32 cellular contexts compared by ENCODE assay signal in the genomic region with DNA sequence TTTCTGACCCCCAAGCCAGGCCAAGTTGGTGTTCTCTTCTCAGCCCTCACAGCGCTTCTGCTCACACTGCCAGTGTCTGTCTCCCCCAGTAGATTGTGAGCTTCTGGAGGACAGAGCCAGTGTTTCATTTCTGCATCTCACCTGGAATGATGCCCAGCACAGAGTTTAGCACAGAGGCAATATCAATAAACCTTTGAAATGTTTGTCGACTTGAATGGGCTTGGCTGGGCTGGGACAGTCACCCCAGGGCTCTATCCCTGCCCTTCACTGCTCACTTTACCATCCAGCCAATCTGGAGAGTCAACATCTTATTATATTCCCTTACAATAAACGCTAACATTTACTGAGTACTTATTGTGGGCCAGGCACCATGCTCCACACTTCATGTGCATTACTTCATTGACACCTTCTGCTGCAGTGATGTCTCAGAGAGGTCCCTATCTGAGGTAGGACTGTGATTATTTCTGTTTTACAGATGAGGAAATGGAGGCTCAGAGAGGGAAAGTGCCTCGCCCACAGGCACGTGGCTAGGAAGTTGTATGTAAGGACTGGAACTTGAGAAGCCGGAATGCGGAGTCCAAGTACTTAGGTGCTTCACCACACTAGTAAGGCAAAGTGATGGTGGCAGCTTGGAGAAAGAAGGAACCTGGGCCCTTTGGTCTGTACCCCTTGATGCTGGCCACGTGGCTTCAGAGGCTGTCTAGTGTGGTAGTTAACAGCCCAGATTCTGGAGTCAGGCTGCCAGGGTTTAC. TPM values are rescaled to one million over a fixed set of nuclear protein-coding genes. Genes with fewer than 3 reads are reported as not detected.
DNase-seq lines count a peak whose midpoint lies in the region; ATAC-seq, FAIRE-seq and TF ChIP-seq lines count a peak whose summit lies in the region.
"Had no signal": no experiment of that assay in that cellular context is flagged by ENCODE, and none has a peak within 500 bp of the region (broad histone marks: within the 10 kb centered on the region; RNA-seq: fewer than 3 reads in every experiment).

No MANE protein-coding gene starts in this region.

- POLR2A ChIA-PET in WTC11 (lab: Charles Lee) (no interaction called here), H1 (lab: Charles Lee; ENCODE audit: partially characterized antibody) (interaction anchor here (2.0 kb wide), 1 partner anchor 16 kb away, joined by 4 read pairs; no protein-coding TSS in a partner anchor)

- H3K36me3 Mint-ChIP-seq in WTC11, result no peaks in the 10 kb centered on the region
- peaks cover 4% of the 10 kb centered on the region for H3K36me3 Mint-ChIP-seq in nephron (ENCODE audit: low read depth)
- H3K36me3 Mint-ChIP-seq: CD14-positive monocyte; CD8-positive, alpha-beta memory T cell had no signal

- H3K4me3 ChIP-seq in H1 (ENCODE audit: extremely low read depth in 1 of 4, insufficient read depth in 2 of 4, low read depth in 3 of 4, low read length in 4 of 4) (no peak overlapping the region), smooth muscle cell (no peak overlapping the region)
- H3K4me3 ChIP-seq: GM12878, PC-9, SJCRH30 had no signal

- no peaks in the 10 kb centered on the region for H3K79me2 ChIP-seq in H1 (ENCODE audit: control insufficient read depth in 1 of 2, insufficient read depth in 2 of 2, low read length in 2 of 2)
- H3K79me2 ChIP-seq in smooth muscle cell (ENCODE audit: low read depth), result no peaks in the 10 kb centered on the region

- TF ChIP-seq CTCF in WTC11 (IDR thresholded peaks at IDR 0.05), result no peak
- no peak for TF ChIP-seq CTCF in H1 (IDR thresholded peaks at IDR 0.05; ENCODE audit: control extremely low read depth in 1 of 3, insufficient read depth in 1 of 3, low read depth in 1 of 3, low read length in 3 of 3)
- no peak for TF ChIP-seq CTCF in nephron (IDR thresholded peaks at IDR 0.05; ENCODE audit: unreplicated experiment in 3 of 3)
- no peak for TF ChIP-seq CTCF in smooth muscle cell (IDR thresholded peaks at IDR 0.05; ENCODE audit: borderline replicate concordance, insufficient read depth, poor library complexity, severe bottlenecking)

- H2BK15ac ChIP-seq in H1 (ENCODE audit: low read length), result no peak overlapping the region

- H3K27ac Mint-ChIP-seq in WTC11 (no peak overlapping the region), nephron (peak overlapping the region; percentile 12 to 86 (median 59))
- H3K27ac Mint-ChIP-seq: CD14-positive monocyte; CD8-positive, alpha-beta memory T cell had no signal

- no peak overlapping the region for H2BK20ac ChIP-seq in H1 (ENCODE audit: low read length)

- H3K4me1 Mint-ChIP-seq in WTC11, result peaks cover 48% of the 10 kb centered on the region
- H3K4me1 Mint-ChIP-seq in nephron, result peaks cover 23% of the 10 kb centered on the region
- H3K4me1 Mint-ChIP-seq: CD8-positive, alpha-beta memory T cell had no signal

- TF ChIP-seq RAD21 in H1 (IDR thresholded peaks at IDR 0.05 in 1 of 2, conservative IDR thresholded peaks at IDR 0.05 in 1 of 2; ENCODE audit: low read depth in 2 of 2, low read length in 2 of 2), result no peak

- no peak for TF ChIP-seq POLR2A in H1 (IDR thresholded peaks at IDR 0.05; ENCODE audit: control extremely low read depth in 1 of 2, low read depth in 2 of 2, low read length in 2 of 2)

- H4K5ac ChIP-seq in H1 (ENCODE audit: insufficient read length, low read depth, low read length), result no peak overlapping the region

- no peak overlapping the region for H3K9ac ChIP-seq in H1 (replicated peaks in 1 of 4; ENCODE audit: extremely low read depth in 1 of 4, low read depth in 3 of 4, low read length in 3 of 4)
- H3K9ac ChIP-seq in smooth muscle cell (ENCODE audit: low read depth), result no peak overlapping the region

- no peak overlapping the region for H3K23ac ChIP-seq in H1 (ENCODE audit: insufficient read length)

- ATAC-seq in WTC11, result no peak
- ATAC-seq: GM12878, HCT116, Right ventricle myocardium inferior had no signal

- no peaks in the 10 kb centered on the region for H3F3A ChIP-seq in smooth muscle cell (ENCODE audit: low read depth)

- H3K4ac ChIP-seq in H1 (replicated peaks; ENCODE audit: insufficient read length, low read depth, low read length), result no peak overlapping the region

- WGBS in H1 (ENCODE audit: extremely low coverage in 1 of 2, insufficient coverage in 1 of 2, insufficient read length in 1 of 2, insufficient replicate concordance in 2 of 2, low coverage in 1 of 2, low lambda C conversion rate in 2 of 2, missing lambda C conversion rate in 1 of 2), 2 experiments, result 88% methylated on average over 8 of the region's 8 CpGs; no CpG with 5 or more reads in 1 of the 2 experiments
- 61% methylated on average over 8 of the region's 8 CpGs for WGBS in smooth muscle cell (ENCODE audit: low lambda C conversion rate)

- H3K4me1 ChIP-seq in H1 (replicated peaks in 1 of 4; ENCODE audit: control insufficient read depth in 3 of 4, insufficient read depth in 4 of 4, low read length in 3 of 4) (peaks cover 5 to 24% (median 11%) of the 10 kb centered on the region in 4 experiments; a peak in 5 of 7 replicates), smooth muscle cell (ENCODE audit: low read depth) (peaks cover 7% of the 10 kb centered on the region)
- H3K4me1 ChIP-seq: SJCRH30 had no signal

- H3K27ac ChIP-seq in H1 (ENCODE audit: low read depth, low read length) (no peak overlapping the region), smooth muscle cell (ENCODE audit: low read depth) (peak overlapping the region; percentile 31)
- H3K27ac ChIP-seq: HL-60, PC-9, SJCRH30 had no signal

- H3K27me3 Mint-ChIP-seq in WTC11 (ENCODE audit: low read depth) (peaks cover 26% of the 10 kb centered on the region), nephron (ENCODE audit: low read depth) (no peaks in the 10 kb centered on the region)

- H3K36me3 ChIP-seq in H1 (ENCODE audit: control insufficient read depth in 2 of 4, insufficient read depth in 4 of 4, low read length in 3 of 4) (no peaks in the 10 kb centered on the region), smooth muscle cell (ENCODE audit: low read depth) (no peaks in the 10 kb centered on the region)
- H3K36me3 ChIP-seq: BE2C, SJCRH30 had no signal

- no peak overlapping the region for H3K18ac ChIP-seq in H1 (ENCODE audit: extremely low read depth, low read length)

- CTCF ChIA-PET in WTC11 (lab: Charles Lee) (no interaction called here), H1 (lab: Charles Lee; ENCODE audit: partially characterized antibody) (interaction anchor here (2.0 kb wide), 1 partner anchor 97 kb away, joined by 5 read pairs; no protein-coding TSS in a partner anchor)

- no peak overlapping the region for H4K91ac ChIP-seq in H1 (replicated peaks; ENCODE audit: insufficient read length, low read length)

- TF ChIP-seq EP300 in H1 (IDR thresholded peaks at IDR 0.05; ENCODE audit: borderline replicate concordance in 1 of 2, low read depth in 2 of 2, low read length in 2 of 2), result no peak

- H3K56ac ChIP-seq in H1 (replicated peaks; ENCODE audit: insufficient read length, low read depth, low read length), result no peak overlapping the region

- H2BK120ac ChIP-seq in H1 (replicated peaks; ENCODE audit: low read depth, low read length), result no peak overlapping the region

- H3K27me3 ChIP-seq in H1 (replicated peaks in 1 of 4; ENCODE audit: control insufficient read depth in 3 of 4, extremely low read depth in 1 of 4, insufficient read depth in 3 of 4, low read length in 3 of 4) (peaks cover 0 to 11% (median 5%) of the 10 kb centered on the region in 4 experiments; a peak in 3 of 7 replicates), smooth muscle cell (ENCODE audit: low read depth) (no peaks in the 10 kb centered on the region)
- H3K27me3 ChIP-seq: BE2C, SJCRH30 had no signal

- H3K79me1 ChIP-seq in H1 (ENCODE audit: low read depth, low read length), result no peaks in the 10 kb centered on the region

- H3K9me3 Mint-ChIP-seq in WTC11 (no peaks in the 10 kb centered on the region), nephron (peaks cover 2% of the 10 kb centered on the region)
- H3K9me3 Mint-ChIP-seq: CD14-positive monocyte; CD8-positive, alpha-beta memory T cell had no signal

- H3K4me3 Mint-ChIP-seq in WTC11 (no peak overlapping the region), nephron (no peak overlapping the region)
- H3K4me3 Mint-ChIP-seq: CD14-positive monocyte; CD8-positive, alpha-beta memory T cell had no signal

- no peak for FAIRE-seq in H1 (lab: Jason Lieb, UNC)
- FAIRE-seq: GM12878 had no signal

- H3K23me2 ChIP-seq in H1 (ENCODE audit: low read depth, low read length), result no peaks in the 10 kb centered on the region

- no peak overlapping the region for H2AFZ ChIP-seq in H1 (ENCODE audit: low read length)
- no peak overlapping the region for H2AFZ ChIP-seq in smooth muscle cell (ENCODE audit: low read depth)
- H2AFZ ChIP-seq: PC-9 had no signal

- H3K4me2 ChIP-seq in H1 (ENCODE audit: insufficient read depth in 1 of 2, low read depth in 2 of 2, low read length in 2 of 2), result no peak overlapping the region
- H3K4me2 ChIP-seq in smooth muscle cell, result no peak overlapping the region
- H3K4me2 ChIP-seq: PC-9 had no signal

- no peak overlapping the region for H2AK5ac ChIP-seq in H1 (ENCODE audit: low read depth, low read length)

- no peak overlapping the region for H4K8ac ChIP-seq in H1 (ENCODE audit: extremely low read depth, insufficient read depth, low read length)

- H2BK12ac ChIP-seq in H1 (ENCODE audit: low read depth, low read length), result 0 out of 2 replicates have a peak overlapping the region, but pooled peaks have one; percentile 17

- H3K9me3 ChIP-seq in H1 (ENCODE audit: insufficient read depth in 2 of 2, low read depth in 1 of 2, low read length in 1 of 2) (no peaks in the 10 kb centered on the region), smooth muscle cell (replicated peaks; ENCODE audit: low read depth) (no peaks in the 10 kb centered on the region)
- H3K9me3 ChIP-seq: BE2C, SJCRH30 had no signal

- DNase-seq in WTC11 (ENCODE audit: low spot score) (no peak), H1 (ENCODE audit: low read depth in 1 of 2, low spot score in 2 of 2) (no peak), smooth muscle cell (lab: John Stamatoyannopoulos, UW; ENCODE audit: unreplicated experiment) (no peak), NCI-H2107 treated with DMSO at 0.1 percent for 48 hours (lab: John Stamatoyannopoulos, UW; ENCODE audit: unreplicated experiment) (no peak), NK-92 (lab: John Stamatoyannopoulos, UW; ENCODE audit: unreplicated experiment) (no peak)
- DNase-seq in activated CD4-positive, alpha-beta T cell treated with anti-CD3 and anti-CD28 coated beads, Interleukin-2, amount 50 U/mL, for 1 hour, result no peak
- DNase-seq: 8988T; ACHN; BE2C; CD8-positive, alpha-beta memory T cell; DMS 273 treated with DMSO at 0.1 percent for 48 hours; DMS79; EL; GDM1; Karpas-422; NCI-H1092; NCI-H1417 treated with DMSO at 0.1 percent for 48 hours; NCI-H187; NCI-H2081 treated with DMSO at 0.1 percent for 48 hours; NCI-H2171 treated with DMSO at 0.1 percent for 48 hours; NCI-H345; NCI-H524 treated with DMSO at 0.1 percent for 48 hours; NCI-H774; NK-92 treated with Interleukin-12 subunit alpha and Interleukin-12 subunit beta, amount 100 ng/mL, for 24 hours; PC-9; SJCRH30 had no signal

- no peak overlapping the region for H3K14ac ChIP-seq in H1 (ENCODE audit: insufficient read length)

- H4K20me1 ChIP-seq in H1 (replicated peaks in 1 of 2; ENCODE audit: control insufficient read depth in 1 of 2, insufficient read depth in 2 of 2, low read length in 2 of 2) (no peaks in the 10 kb centered on the region), smooth muscle cell (ENCODE audit: low read depth) (no peaks in the 10 kb centered on the region)

- no peak overlapping the region for H2BK5ac ChIP-seq in H1 (ENCODE audit: low read depth, low read length)

RNA-seq across cellular contexts. Expression of a gene that starts 19.5 kb away (rescaled TPM):
- total RNA-seq in WTC11 (2021) (9.7 to 16.4 TPM (median 10.0 TPM) in 3 replicates), smooth muscle cell (41.4 and 44.1 TPM in 2 replicates)
- total RNA-seq in H1 (2021; fragmentation: NEBNext Ultra II Directional; extraction: Animal tissue kit (Norgen Biotek cat#: 25700)), result 2.3 and 3.0 TPM in 2 replicates
- polyA plus RNA-seq in H1 (2011; rRNA removed) (5.4 and 6.1 TPM in 2 replicates), smooth muscle cell (54.8 and 58.3 TPM in 2 replicates)
- 6.0 TPM for polyA plus RNA-seq in H1 (2011; cell fraction: cytosol; rRNA removed)
- polyA plus RNA-seq in H1 (2011; cell fraction: nucleus; rRNA removed), result 4.2 TPM
- 2.6 to 5.2 TPM (median 4.2 TPM) in 4 replicates for polyA plus RNA-seq in H1 (2012, experiment 1 of 2)
- polyA plus RNA-seq in H1 (2012, experiment 2 of 2), result 4.1 TPM
- 2.3 TPM for polyA plus RNA-seq in H1 (2013, experiment 1 of 2)
- 2.1 TPM for polyA plus RNA-seq in H1 (2013, experiment 2 of 2)
- 2.8 and 3.6 TPM in 2 replicates for polyA minus RNA-seq in H1 (2011; rRNA and poly(A)+ RNA removed)
- polyA minus RNA-seq in H1 (2011; cell fraction: cytosol; rRNA and poly(A)+ RNA removed), result 2.3 TPM
- 2.3 TPM for polyA minus RNA-seq in H1 (2011; cell fraction: nucleus; rRNA and poly(A)+ RNA removed)
